15 cellular contexts compared by ENCODE assay signal in genomic region chr2:43513216-43513615, GRCh38.
DNase-seq lines count a peak whose midpoint lies in the region; ATAC-seq and TF ChIP-seq lines count a peak whose summit lies in the region.
"Had no signal": no experiment of that assay in that cellular context is flagged by ENCODE, and none has a peak within 500 bp of the region (broad histone marks: within the 10 kb centered on the region; RNA-seq: fewer than 3 reads in every experiment).

No MANE protein-coding gene starts in this region.

- H3K36me3 ChIP-seq in effector memory CD4-positive, alpha-beta T cell (ENCODE audit: control insufficient read depth, insufficient read depth, low read length) = no peaks in the 10 kb centered on the region

- H3K27me3 ChIP-seq in dorsolateral prefrontal cortex = no peaks in the 10 kb centered on the region
- no peaks in the 10 kb centered on the region for H3K27me3 ChIP-seq in effector memory CD4-positive, alpha-beta T cell (replicated peaks; ENCODE audit: control insufficient read depth, insufficient read depth, low read length, poor library complexity, severe bottlenecking)
- H3K27me3 ChIP-seq: stomach had no signal

- no peaks in the 10 kb centered on the region for H3K9me3 ChIP-seq in effector memory CD4-positive, alpha-beta T cell (ENCODE audit: control insufficient read depth, low read length)
- H3K9me3 ChIP-seq: stomach had no signal

- ATAC-seq in GM19328 (IDR thresholded peaks at IDR 0.05; ENCODE audit: unreplicated experiment) (peak; percentile 67), HG03135 (IDR thresholded peaks at IDR 0.05; ENCODE audit: unreplicated experiment) (peak; percentile 76), Right ventricle myocardium superior (ENCODE audit: poor library complexity) (peak; percentile 21)

- peak overlapping the region in 1 of 59 donors; percentile 11 for H3K27ac ChIP-seq in dorsolateral prefrontal cortex
- H3K27ac ChIP-seq in effector memory CD4-positive, alpha-beta T cell (ENCODE audit: insufficient read depth, low read length, poor library complexity, severe bottlenecking) = no peak overlapping the region
- H3K27ac ChIP-seq: SK-N-MC had no signal

- no peak for TF ChIP-seq CTCF in dorsolateral prefrontal cortex (IDR thresholded peaks at IDR 0.05 in 54 of 56, conservative IDR thresholded peaks at IDR 0.05 in 2 of 56; ENCODE audit: low read depth in 1 of 56, partially characterized antibody in 56 of 56)

- peak; percentile 3 for DNase-seq in AG08396 (ENCODE audit: low spot score)
- no peak for DNase-seq in Right ventricle myocardium superior
- no peak for DNase-seq in activated gamma-delta T cell (lab: John Stamatoyannopoulos, UW)
- no peak for DNase-seq in NCI-H1092 (lab: John Stamatoyannopoulos, UW)
- DNase-seq in dorsolateral prefrontal cortex = no peak
- no peak for DNase-seq in effector memory CD4-positive, alpha-beta T cell
- DNase-seq: activated CD4-positive, alpha-beta T cell treated with anti-CD3 and anti-CD28 coated beads for 4 hours; activated naive CD4-positive, alpha-beta T cell treated with Interleukin-2 at 50 U/mL for 16 hours; effector CD8-positive, alpha-beta T cell; NCI-H524 treated with DMSO at 0.1 percent for 48 hours; stimulated activated CD4-positive, alpha-beta T cell treated with anti-CD3 and anti-CD28 coated beads, Interleukin-2, amount 100 ng/mL, for 24 hours; stomach had no signal

- intact Hi-C loops in Right ventricle myocardium superior (cut with DNase I) = no loop called here
- intact Hi-C loops in dorsolateral prefrontal cortex (cut with DNase I) = no loop called here

- H3K4me1 ChIP-seq in effector memory CD4-positive, alpha-beta T cell (ENCODE audit: control insufficient read depth, insufficient read depth, low read length, poor library complexity, severe bottlenecking) = no peaks in the 10 kb centered on the region

- H3K4me3 ChIP-seq in dorsolateral prefrontal cortex = no peak overlapping the region
- H3K4me3 ChIP-seq in effector memory CD4-positive, alpha-beta T cell (ENCODE audit: insufficient read depth, low read depth, low read length, poor library complexity, severe bottlenecking) = no peak overlapping the region
- H3K4me3 ChIP-seq: SK-N-MC, stomach had no signal

Comparison
In these comparisons a context has a peak if more than half of its experiments do, and no peak if none do; other contexts are left out.
1. ATAC-seq: peak in every context shown above with its lines; median percentile 76 in HG03135; 67 in GM19328; 21 in Right ventricle myocardium superior.